14 cellular contexts compared by ENCODE assay signal in genomic region chr2:74767618-74768017, GRCh38.
DNase-seq lines count a peak whose midpoint lies in the region; ATAC-seq, FAIRE-seq and TF ChIP-seq lines count a peak whose summit lies in the region.
"Had no signal": no experiment of that assay in that cellular context is flagged by ENCODE, and none has a peak within 500 bp of the region (broad histone marks: within the 10 kb centered on the region; RNA-seq: fewer than 3 reads in every experiment).

No MANE protein-coding gene starts in this region.

- H3K9me3 ChIP-seq in IMR-90 (ENCODE audit: control insufficient read depth, insufficient read depth, low read length) (no peaks in the 10 kb centered on the region), osteoblast (ENCODE audit: low read depth, low read length) (no peaks in the 10 kb centered on the region), aorta (ENCODE audit: control insufficient read depth, low read length) (peaks cover 2% of the 10 kb centered on the region)

- peak overlapping the region; percentile 83 for H2AK5ac ChIP-seq in IMR-90 (ENCODE audit: low read depth, low read length)

- H3K4ac ChIP-seq in IMR-90 (ENCODE audit: low read depth, low read length) = peak overlapping the region; percentile 94

- H3K23ac ChIP-seq in IMR-90 (ENCODE audit: low read depth, low read length) = peak overlapping the region; percentile 80

- peak; percentile 32 for ATAC-seq in IMR-90 (ENCODE audit: low read depth)
- no peak for ATAC-seq in aorta (ENCODE audit: low FRiP score)
- ATAC-seq: PC-3 had no signal

- CTCF ChIA-PET in IMR-90 (lab: Yijun Ruan, JAX) = interaction anchor here (0.6 to 1.2 kb wide), 2 partner anchors 17 to 32 kb away, joined by 3 read pairs; no protein-coding TSS in a partner anchor

- BruUV-seq in IMR-90 (replicated peaks; lab: Mats Ljungman, UMichigan) = no TSS peak

- peak overlapping the region; percentile 61; the same call in 1 of the 2 replicates for H4K5ac ChIP-seq in IMR-90 (ENCODE audit: low read depth, low read length)

- H2AFZ ChIP-seq in IMR-90 (replicated peaks; ENCODE audit: low read length, poor library complexity) (no peak overlapping the region), osteoblast (ENCODE audit: low read length) (no peak overlapping the region)

- DNase-seq in IMR-90 (peak; percentile 22), fibroblast of the aortic adventitia (ENCODE audit: low read depth) (peak; percentile 13), osteoblast (ENCODE audit: insufficient read length, low spot score, missing footprints) (no peak), aorta (no peak), RCC 7860 (ENCODE audit: low spot score) (no peak), dermis blood vessel endothelial cell (no peak)
- no peak for DNase-seq in stimulated activated naive CD4-positive, alpha-beta T cell treated with Interleukin-2 at 50 U/mL for 16 hours (lab: John Stamatoyannopoulos, UW)
- DNase-seq: KBM-7, NCI-H1048, NCI-H1694, NCI-H2107, NCI-H526, PC-3 had no signal

- H3K56ac ChIP-seq in IMR-90 (ENCODE audit: extremely low read depth, insufficient read depth, low read length) = peak overlapping the region; percentile 58

- no peaks in the 10 kb centered on the region for H3K36me3 ChIP-seq in IMR-90 (ENCODE audit: control insufficient read depth, insufficient read depth, low read length)
- H3K36me3 ChIP-seq in osteoblast (ENCODE audit: insufficient read depth, low read length) = no peaks in the 10 kb centered on the region
- peaks cover 0 to 1% of the 10 kb centered on the region in 2 donors for H3K36me3 ChIP-seq in aorta (ENCODE audit: control insufficient read depth in 1 of 2, insufficient read depth in 2 of 2, low read length in 1 of 2)

- POLR2A ChIA-PET in IMR-90 (lab: Charles Lee; ENCODE audit: unreplicated experiment) = interaction anchor here (0.9 kb wide), 1 partner anchor 217 kb away, joined by 4 read pairs; no protein-coding TSS in a partner anchor

- H4K20me1 ChIP-seq in IMR-90 (ENCODE audit: insufficient read depth, low read length) (no peaks in the 10 kb centered on the region), osteoblast (ENCODE audit: insufficient read depth, low read length) (no peaks in the 10 kb centered on the region)

- H3K4me2 ChIP-seq in IMR-90 (ENCODE audit: low read depth, low read length) (peak overlapping the region; percentile 31; the same call in 1 of the 2 replicates), osteoblast (ENCODE audit: insufficient read depth, low read length) (peak overlapping the region; percentile 12)

- no peak overlapping the region for H2AK9ac ChIP-seq in IMR-90 (replicated peaks; ENCODE audit: low read depth, low read length, poor library complexity)

- H3K27me3 ChIP-seq in IMR-90 (ENCODE audit: control insufficient read depth, insufficient read depth, low read length) (no peaks in the 10 kb centered on the region), osteoblast (ENCODE audit: insufficient read depth, low read length) (no peaks in the 10 kb centered on the region), aorta (ENCODE audit: control insufficient read depth in 1 of 2, insufficient read depth in 2 of 2, low read length in 1 of 2) (no peaks in the 10 kb centered on the region)

- no peak for TF ChIP-seq RAD21 in IMR-90 (IDR thresholded peaks at IDR 0.05; ENCODE audit: low read length)

- no peak overlapping the region for H3K9ac ChIP-seq in IMR-90 (ENCODE audit: low read depth, low read length)

- peak overlapping the region; percentile 93 for H3K14ac ChIP-seq in IMR-90 (replicated peaks; ENCODE audit: low read depth, low read length)

- intact Hi-C loops in IMR-90 (cut with micrococcal nuclease) = no loop called here
- intact Hi-C loops in aorta (cut with DNase I) = loop anchor here in 1 of 2 donors (2.0 kb wide), 2 partner anchors 27 to 65 kb away; no protein-coding TSS in a partner anchor

- no CpG with 5 or more reads among the region's 2 CpGs for WGBS in IMR-90 (ENCODE audit: extremely low coverage in 2 of 2, insufficient read length in 1 of 2), 2 experiments
- WGBS in aorta, 2 donors = 55 to 59% methylated on average over 2 of the region's 2 CpGs

- H3K27ac ChIP-seq in IMR-90 (ENCODE audit: insufficient read depth, low read length) = no peak overlapping the region
- no peak overlapping the region for H3K27ac ChIP-seq in osteoblast (ENCODE audit: low read depth, low read length)
- peak overlapping the region; percentile 60 to 84 for H3K27ac ChIP-seq in aorta (ENCODE audit: low read depth in 1 of 2, low read length in 2 of 2)
- H3K27ac ChIP-seq: HL-60 had no signal

- peak overlapping the region; percentile 89; the same call in 1 of the 2 replicates for H3K18ac ChIP-seq in IMR-90 (ENCODE audit: low read depth, low read length)

- H3K79me1 ChIP-seq in IMR-90 (ENCODE audit: low read depth in 1 of 2, low read length in 2 of 2) = no peaks in the 10 kb centered on the region

- dilution Hi-C loops in IMR-90 (cut with HindIII; ENCODE audit: low sequenced_read_pairs, unreplicated experiment) = no loop called here

- H2BK120ac ChIP-seq in IMR-90 (ENCODE audit: low read depth, low read length) = peak overlapping the region; percentile 98

- H2BK5ac ChIP-seq in IMR-90 (ENCODE audit: low read depth, low read length, poor library complexity, severe bottlenecking) = peak overlapping the region; percentile 91

- peak overlapping the region; percentile 5 to 88; a peak in 2 of 4 replicates for H4K8ac ChIP-seq in IMR-90 (ENCODE audit: low read depth in 2 of 2, low read length in 2 of 2)

- H3K9me1 ChIP-seq in IMR-90 (ENCODE audit: insufficient read depth, low read length) = peaks cover 27% of the 10 kb centered on the region

- H3K4me3 ChIP-seq in IMR-90 (ENCODE audit: insufficient read depth, low read depth, low read length) (no peak overlapping the region), fibroblast of the aortic adventitia (ENCODE audit: low read depth, low read length) (no peak overlapping the region), osteoblast (ENCODE audit: insufficient read depth, low read length) (no peak overlapping the region), aorta (ENCODE audit: low read length in 2 of 2) (no peak overlapping the region)

- peak overlapping the region; percentile 100 for H2BK20ac ChIP-seq in IMR-90 (ENCODE audit: low read depth, low read length)

- FAIRE-seq in RCC 7860 (lab: Jason Lieb, UNC) = no peak

- H3K4me1 ChIP-seq in IMR-90 (ENCODE audit: control insufficient read depth, insufficient read depth, low read length) = peaks cover 28% of the 10 kb centered on the region
- peaks cover 15% of the 10 kb centered on the region for H3K4me1 ChIP-seq in osteoblast (ENCODE audit: insufficient read depth, low read length)
- H3K4me1 ChIP-seq in aorta (ENCODE audit: control insufficient read depth in 1 of 2, insufficient read depth in 2 of 2, low read length in 2 of 2) = peaks cover 0 to 2% of the 10 kb centered on the region in 2 donors

- in situ Hi-C loops in IMR-90 (cut with MboI; ENCODE audit: low sequenced_read_pairs) = no loop called here

- H4K91ac ChIP-seq in IMR-90 (ENCODE audit: insufficient read depth, low read depth, low read length) = peak overlapping the region; percentile 79

- TF ChIP-seq CTCF in IMR-90 (conservative IDR thresholded peaks at IDR 0.05; ENCODE audit: low read depth, low read length) (no peak), fibroblast of the aortic adventitia (IDR thresholded peaks at IDR 0.05; ENCODE audit: insufficient read depth, low read length) (no peak), osteoblast (IDR thresholded peaks at IDR 0.05; ENCODE audit: extremely low read depth, low read depth, low read length) (no peak)

- peak overlapping the region; percentile 64; the same call in 2 of the 3 replicates for H2BK15ac ChIP-seq in IMR-90 (ENCODE audit: low read depth, low read length)

- TF ChIP-seq POLR2A in IMR-90 (IDR thresholded peaks at IDR 0.05; ENCODE audit: low read depth, low read length) = no peak

- H3K79me2 ChIP-seq in osteoblast (ENCODE audit: insufficient read depth, low read length) = no peaks in the 10 kb centered on the region

TF ChIP-seq in IMR-90, 13 proteins besides CTCF, POLR2A, EP300 and RAD21:
- no peak for TF ChIP-seq CHD1 (IDR thresholded peaks at IDR 0.05; ENCODE audit: low read depth, low read length)
- no peak for TF ChIP-seq NFE2L2 (IDR thresholded peaks at IDR 0.05; ENCODE audit: low read depth, low read length)
- TF ChIP-seq USF2 (IDR thresholded peaks at IDR 0.05; ENCODE audit: low read depth, low read length) = no peak
- no peak for TF ChIP-seq ELK1 (IDR thresholded peaks at IDR 0.05; ENCODE audit: borderline replicate concordance, low read depth, low read length)
- no peak for TF ChIP-seq BHLHE40 (IDR thresholded peaks at IDR 0.05; ENCODE audit: low read depth, low read length)
- TF ChIP-seq MAZ (IDR thresholded peaks at IDR 0.05; ENCODE audit: borderline replicate concordance, low read depth, low read length) = no peak
- no peak for TF ChIP-seq RFX5 (IDR thresholded peaks at IDR 0.05; ENCODE audit: low read depth, low read length)
- TF ChIP-seq RCOR1 (IDR thresholded peaks at IDR 0.05; ENCODE audit: insufficient replicate concordance, low read length) = no peak
- no peak for TF ChIP-seq FOS (IDR thresholded peaks at IDR 0.05; ENCODE audit: low read depth, low read length)
- no peak for TF ChIP-seq CEBPB (IDR thresholded peaks at IDR 0.05; ENCODE audit: low read depth, low read length)
- TF ChIP-seq MAFK (IDR thresholded peaks at IDR 0.05; ENCODE audit: low read depth, low read length) = no peak
- no peak for TF ChIP-seq MXI1 (IDR thresholded peaks at IDR 0.05; ENCODE audit: borderline replicate concordance, low read depth, low read length)
- no peak for TF ChIP-seq SMC3 (IDR thresholded peaks at IDR 0.05; ENCODE audit: low read depth, low read length)

Comparison
In these comparisons a context has a peak if more than half of its experiments do, and no peak if none do; other contexts are left out.
1. DNase-seq: peak in IMR-90 (single experiment) and fibroblast of the aortic adventitia (single experiment); none in osteoblast (single experiment), aorta (0 of 2), RCC 7860 (single experiment), dermis blood vessel endothelial cell (single experiment) and stimulated activated naive CD4-positive, alpha-beta T cell treated with Interleukin-2 at 50 U/mL for 16 hours (single experiment).
2. H3K27ac ChIP-seq: peak in aorta (2 of 2); none in IMR-90 (single experiment) and osteoblast (single experiment).